In genomic region chr3:120417272-120417911, GRCh38 we compare ENCODE assay signal across 1 cellular context.
TF ChIP-seq lines count a peak whose summit lies in the region.

No MANE protein-coding gene starts in this region.

TF ChIP-seq in K562, 482 proteins besides CTCF, POLR2A, EP300 and RAD21 (continued from another document):
- no peak for TF ChIP-seq STAT6 (CRISPR knock-in tag; IDR thresholded peaks at IDR 0.05)
- peak; percentile 36; the same call in 1 of the 2 replicates for TF ChIP-seq VEZF1 (CRISPR knock-in tag; IDR thresholded peaks at IDR 0.05)
- no peak for TF ChIP-seq TCF3 (CRISPR knock-in tag; IDR thresholded peaks at IDR 0.05)
- no peak for TF ChIP-seq ZKSCAN1 (IDR thresholded peaks at IDR 0.05; ENCODE audit: low read depth, low read length)
- TF ChIP-seq TBP (optimal IDR thresholded peaks at IDR 0.05; ENCODE audit: low read depth, low read length) = no peak
